Comparison of ENCODE assay signal across 8 cellular contexts in the genomic region with DNA sequence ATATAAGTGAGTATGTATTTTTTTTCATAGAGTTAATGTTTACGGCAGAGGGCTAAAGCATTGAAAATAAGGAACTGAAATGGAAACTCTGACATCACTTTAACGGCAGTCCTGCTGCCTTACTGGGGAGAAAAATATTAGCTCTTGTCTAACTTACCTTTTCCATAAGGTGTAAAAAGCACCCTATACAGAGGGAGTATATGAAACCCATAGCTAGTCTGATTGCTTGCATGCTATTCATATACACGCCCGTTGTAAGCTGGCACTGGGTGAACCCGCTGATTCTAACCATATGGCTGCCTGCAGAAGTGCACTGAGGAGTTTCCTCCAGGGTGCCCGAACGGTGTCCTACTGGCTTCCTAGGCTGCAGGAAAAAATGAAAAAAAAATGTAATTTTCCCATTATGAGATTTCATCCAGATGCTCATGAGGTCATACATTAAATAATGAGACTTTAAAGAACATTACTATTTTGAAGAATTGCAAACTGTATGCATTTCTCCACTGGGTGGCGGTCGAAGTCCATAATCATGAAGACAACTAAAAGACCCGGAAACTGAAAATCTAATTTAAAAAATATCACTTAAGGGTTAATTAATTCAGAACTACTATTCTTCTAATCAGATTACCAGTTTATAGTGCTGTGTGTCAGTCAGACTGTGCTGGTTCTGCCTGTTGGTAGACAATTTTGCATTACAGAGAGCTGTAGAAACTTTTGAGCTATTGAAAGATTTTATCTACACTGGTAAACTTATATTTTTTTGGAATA.
DNase-seq lines count a peak whose midpoint lies in the region; ATAC-seq lines count a peak whose summit lies in the region.

No MANE protein-coding gene starts in this region.

- no peak overlapping the region for H3K27ac Mint-ChIP-seq in activated T-helper 17 cell treated with anti-CD3 and anti-CD28 coated beads, Interleukin-2, amount 50 U/mL, for 72 hours

- peak; percentile 89 for ATAC-seq in GM21360 (IDR thresholded peaks at IDR 0.05; ENCODE audit: unreplicated experiment)
- ATAC-seq in HG03520 (IDR thresholded peaks at IDR 0.05; ENCODE audit: unreplicated experiment) = peak; percentile 88
- no peak for ATAC-seq in activated T-helper 17 cell treated with anti-CD3 and anti-CD28 coated beads, Interleukin-2, amount 50 U/mL, for 72 hours (replicated peaks)

- H3K4me3 Mint-ChIP-seq in activated T-helper 17 cell treated with anti-CD3 and anti-CD28 coated beads, Interleukin-2, amount 50 U/mL, for 72 hours = no peak overlapping the region

- no peaks in the 10 kb centered on the region for H3K4me1 Mint-ChIP-seq in activated T-helper 17 cell treated with anti-CD3 and anti-CD28 coated beads, Interleukin-2, amount 50 U/mL, for 72 hours

- DNase-seq in GM03348 (ENCODE audit: low spot score) = peak; percentile 19
- DNase-seq in UCSD-AML1 (lab: John Stamatoyannopoulos, UW; ENCODE audit: unreplicated experiment) = peak; percentile 9
- DNase-seq in lung microvascular endothelial cell (ENCODE audit: low read depth in 2 of 2) = peak; percentile 12 to 46
- no peak for DNase-seq in NCI-H345 (lab: John Stamatoyannopoulos, UW)
- no peak for DNase-seq in activated CD8-positive, alpha-beta memory T cell treated with anti-CD3 and anti-CD28 coated beads for 24 hours

- H3K27me3 Mint-ChIP-seq in activated T-helper 17 cell treated with anti-CD3 and anti-CD28 coated beads, Interleukin-2, amount 50 U/mL, for 72 hours = no peaks in the 10 kb centered on the region

- H3K9me3 Mint-ChIP-seq in activated T-helper 17 cell treated with anti-CD3 and anti-CD28 coated beads, Interleukin-2, amount 50 U/mL, for 72 hours = no peaks in the 10 kb centered on the region

- H3K36me3 Mint-ChIP-seq in activated T-helper 17 cell treated with anti-CD3 and anti-CD28 coated beads, Interleukin-2, amount 50 U/mL, for 72 hours (ENCODE audit: low read depth) = no peaks in the 10 kb centered on the region

Comparison
In these comparisons a context has a peak if more than half of its experiments do, and no peak if none do; other contexts are left out.
1. DNase-seq: peak in GM03348 (single experiment), UCSD-AML1 (single experiment) and lung microvascular endothelial cell (2 of 2); none in NCI-H345 (single experiment) and activated CD8-positive, alpha-beta memory T cell treated with anti-CD3 and anti-CD28 coated beads for 24 hours (single experiment).